11 cellular contexts compared by ENCODE assay signal in genomic region chr6:12343440-12344162, GRCh38. TPM values are rescaled to one million over a fixed set of nuclear protein-coding genes. Genes with fewer than 3 reads are reported as not detected.
DNase-seq lines count a peak whose midpoint lies in the region; ATAC-seq, FAIRE-seq and TF ChIP-seq lines count a peak whose summit lies in the region.
"Had no signal": no experiment of that assay in that cellular context is flagged by ENCODE, and none has a peak within 500 bp of the region (broad histone marks: within the 10 kb centered on the region; RNA-seq: fewer than 3 reads in every experiment).

No MANE protein-coding gene starts in this region.

- no peak for TF ChIP-seq EP300 in stomach (IDR thresholded peaks at IDR 0.05)

- intact Hi-C loops in stomach (cut with DNase I; ENCODE audit: low total_unique reads) = no loop called here

- H4K20me1 ChIP-seq in hepatocyte (ENCODE audit: insufficient read depth, poor library complexity, severe bottlenecking) = no peaks in the 10 kb centered on the region

- no peaks in the 10 kb centered on the region for H3K27me3 ChIP-seq in hepatocyte
- H3K27me3 ChIP-seq in stomach = no peaks in the 10 kb centered on the region

- no peak for TF ChIP-seq POLR2A in stomach (IDR thresholded peaks at IDR 0.05)

- no peak for DNase-seq in GM18507 (ENCODE audit: extremely low spot score, insufficient read length, low read depth)
- peak; percentile 46 for DNase-seq in SW480 (ENCODE audit: low spot score)
- DNase-seq in hepatocyte (ENCODE audit: low spot score) = peak; percentile 69
- DNase-seq in stomach = peak; percentile 86
- DNase-seq in D721Med (ENCODE audit: insufficient read length, low spot score) = no peak
- DNase-seq in HTR-8/SVneo (ENCODE audit: insufficient read length, low spot score) = no peak
- DNase-seq: NCI-H1436; NCI-H510A treated with DMSO at 0.1 percent for 48 hours; stimulated activated naive B cell treated with anti-CD40 and anti-IgM and Interleukin-4, amounts not matched to agents 10 μg/mL and 1 μg/mL and 100 μg/mL, for 72 hours had no signal

- ATAC-seq in GM18520 (IDR thresholded peaks at IDR 0.05; ENCODE audit: unreplicated experiment) = no peak

- H2AFZ ChIP-seq in hepatocyte = no peak overlapping the region

- H3K4me3 ChIP-seq in hepatocyte (no peak overlapping the region), stomach (no peak overlapping the region)

- H3K36me3 ChIP-seq in hepatocyte (replicated peaks; ENCODE audit: insufficient read depth, low read depth) (no peaks in the 10 kb centered on the region), stomach (no peaks in the 10 kb centered on the region)

- 48% methylated on average over 8 of the region's 8 CpGs for WGBS in hepatocyte (ENCODE audit: low lambda C conversion rate, missing lambda C conversion rate)
- 24 to 40% (median 30%) methylated on average over 8 of the region's 8 CpGs for WGBS in stomach, 5 donors

- no peaks in the 10 kb centered on the region for H3K79me2 ChIP-seq in hepatocyte

- H3K27ac ChIP-seq in hepatocyte = peak overlapping the region; percentile 90
- peak overlapping the region; percentile 72 to 84 (median 81) for H3K27ac ChIP-seq in stomach

- no peak for TF ChIP-seq CTCF in hepatocyte (IDR thresholded peaks at IDR 0.05; ENCODE audit: poor library complexity)
- TF ChIP-seq CTCF in stomach (IDR thresholded peaks at IDR 0.05) = peak in 1 of 7 experiments; percentile 3
- no peak for TF ChIP-seq CTCF in D721Med (IDR thresholded peaks at IDR 0.05; ENCODE audit: insufficient read depth, missing control alignments)

- H3K4me2 ChIP-seq in hepatocyte = no peak overlapping the region

- no peaks in the 10 kb centered on the region for H3K9me3 ChIP-seq in hepatocyte (ENCODE audit: low read depth)
- no peaks in the 10 kb centered on the region for H3K9me3 ChIP-seq in stomach

- no peaks in the 10 kb centered on the region for H3K9me2 ChIP-seq in hepatocyte (replicated peaks; ENCODE audit: insufficient read depth)

- FAIRE-seq in GM18507 (lab: Jason Lieb, UNC) (peak; percentile 12), D721Med (lab: Jason Lieb, UNC) (no peak), HTR-8/SVneo (lab: Jason Lieb, UNC) (no peak)
- FAIRE-seq: colon had no signal

- H3K4me1 ChIP-seq in hepatocyte (ENCODE audit: insufficient read depth) (peaks cover 29% of the 10 kb centered on the region), stomach (peaks cover 17 to 50% (median 30%) of the 10 kb centered on the region in 4 donors)

RNA-seq across cellular contexts. Expression of gene EDN1, which starts 53.4 kb away (rescaled TPM):
- 25.0 and 26.7 TPM in 2 replicates for total RNA-seq in hepatocyte
- polyA plus RNA-seq in hepatocyte = 40.7 and 41.8 TPM in 2 replicates
- total RNA-seq in stomach = 10 to 100 TPM in 4 of 5 donors, under 1 TPM in 1; 0.58 to 95.1 (median 19.1) TPM
- 1 to 10 TPM; 4.4 to 6.5 (median 6.1) TPM for polyA plus RNA-seq in stomach

Comparison
In these comparisons a context has a peak if more than half of its experiments do, and no peak if none do; other contexts are left out.
1. DNase-seq: peak in SW480 (single experiment), hepatocyte (single experiment) and stomach (single experiment); none in GM18507 (single experiment), D721Med (single experiment) and HTR-8/SVneo (single experiment).